Comparison of ENCODE assay signal across 13 cellular contexts in genomic region chr14:89284368-89285058, GRCh38.
DNase-seq lines count a peak whose midpoint lies in the region; ATAC-seq and TF ChIP-seq lines count a peak whose summit lies in the region.
"Had no signal": no experiment of that assay in that cellular context is flagged by ENCODE, and none has a peak within 500 bp of the region (broad histone marks: within the 10 kb centered on the region; RNA-seq: fewer than 3 reads in every experiment).

No MANE protein-coding gene starts in this region.

- H3K4me1 Mint-ChIP-seq in activated naive CD8-positive, alpha-beta T cell (ENCODE audit: low read depth), result peaks cover 65% of the 10 kb centered on the region
- peaks cover 46% of the 10 kb centered on the region for H3K4me1 Mint-ChIP-seq in activated naive CD8-positive, alpha-beta T cell treated with anti-CD3 and anti-CD28 coated beads for 36 hours
- H3K4me1 Mint-ChIP-seq in activated T-helper 1 cell treated with anti-CD3 and anti-CD28 coated beads, Interleukin-12 subunit alpha, Interleukin-12 subunit beta, Interleukin-2, Interleukin-4 antibody, amounts not matched to agents 30 ng/mL and 10 ng/mL and 1 ng/mL, durations not matched to agents 14 hours and 24 hours and 36 hours (ENCODE audit: low read depth), result peaks cover 65% of the 10 kb centered on the region
- peaks cover 14% of the 10 kb centered on the region for H3K4me1 Mint-ChIP-seq in type B pancreatic cell (ENCODE audit: unreplicated experiment)

- H3K27me3 ChIP-seq in fibroblast of lung (ENCODE audit: control insufficient read depth, insufficient read depth, low read length), result no peaks in the 10 kb centered on the region
- no peaks in the 10 kb centered on the region for H3K27me3 ChIP-seq in MG63

- no peaks in the 10 kb centered on the region for H3K9me3 ChIP-seq in fibroblast of lung (ENCODE audit: control insufficient read depth, insufficient read depth, low read depth, low read length)
- no peaks in the 10 kb centered on the region for H3K9me3 ChIP-seq in MG63

- no peak overlapping the region for H3K4me2 ChIP-seq in fibroblast of lung (ENCODE audit: extremely low read depth, insufficient read depth, low read length)

- no peak overlapping the region for H2AFZ ChIP-seq in fibroblast of lung (ENCODE audit: low read length)

- TF ChIP-seq CTCF in fibroblast of lung (conservative IDR thresholded peaks at IDR 0.05 in 1 of 2, IDR thresholded peaks at IDR 0.05 in 1 of 2; ENCODE audit: low read depth in 1 of 2, low read length in 2 of 2), result no peak
- TF ChIP-seq CTCF in type B pancreatic cell (conservative IDR thresholded peaks at IDR 0.05), result no peak

- H3K9ac ChIP-seq in fibroblast of lung (ENCODE audit: insufficient read depth, low read length), result no peak overlapping the region

- ATAC-seq in GM19467 (IDR thresholded peaks at IDR 0.05; ENCODE audit: unreplicated experiment) (no peak), HG03460 (IDR thresholded peaks at IDR 0.05; ENCODE audit: unreplicated experiment) (no peak)

- H3K79me2 ChIP-seq in fibroblast of lung (ENCODE audit: control insufficient read depth, insufficient read depth, low read length), result no peaks in the 10 kb centered on the region

- intact Hi-C loops in activated T-helper 1 cell treated with anti-CD3 and anti-CD28 coated beads, Interleukin-12 subunit alpha, Interleukin-12 subunit beta, Interleukin-2, Interleukin-4 antibody, amounts not matched to agents 30 ng/mL and 10 ng/mL and 1 ng/mL, durations not matched to agents 14 hours and 24 hours and 36 hours (cut with micrococcal nuclease), result no loop called here

- H3K9me3 Mint-ChIP-seq in activated naive CD8-positive, alpha-beta T cell (ENCODE audit: low read depth), result no peaks in the 10 kb centered on the region
- no peaks in the 10 kb centered on the region for H3K9me3 Mint-ChIP-seq in activated naive CD8-positive, alpha-beta T cell treated with anti-CD3 and anti-CD28 coated beads for 36 hours
- no peaks in the 10 kb centered on the region for H3K9me3 Mint-ChIP-seq in activated T-helper 1 cell treated with anti-CD3 and anti-CD28 coated beads, Interleukin-12 subunit alpha, Interleukin-12 subunit beta, Interleukin-2, Interleukin-4 antibody, amounts not matched to agents 30 ng/mL and 10 ng/mL and 1 ng/mL, durations not matched to agents 14 hours and 24 hours and 36 hours
- H3K9me3 Mint-ChIP-seq in type B pancreatic cell, result no peaks in the 10 kb centered on the region

- H3K27ac ChIP-seq in fibroblast of lung (ENCODE audit: insufficient read depth, low read length), result no peak overlapping the region

- no peaks in the 10 kb centered on the region for H3K4me1 ChIP-seq in fibroblast of lung (ENCODE audit: control insufficient read depth, extremely low read depth, insufficient read depth, low read length)

- H3K36me3 ChIP-seq in fibroblast of lung (ENCODE audit: control insufficient read depth, insufficient read depth, low read length) (no peaks in the 10 kb centered on the region), MG63 (no peaks in the 10 kb centered on the region)

- DNase-seq in activated naive CD8-positive, alpha-beta T cell treated with anti-CD3 and anti-CD28 coated beads for 36 hours, result no peak
- DNase-seq in activated T-helper 1 cell treated with anti-CD3 and anti-CD28 coated beads, Interleukin-12 subunit alpha, Interleukin-12 subunit beta, Interleukin-2, Interleukin-4 antibody, amounts not matched to agents 30 ng/mL and 10 ng/mL and 1 ng/mL, durations not matched to agents 14 hours and 24 hours and 36 hours (ENCODE audit: low spot score), result no peak
- DNase-seq in fibroblast of lung (ENCODE audit: low read depth in 2 of 2), result peak; percentile 37 to 88
- no peak for DNase-seq in type B pancreatic cell (ENCODE audit: extremely low spot score, unreplicated experiment)
- DNase-seq in MG63, result no peak
- DNase-seq: activated CD8-positive, alpha-beta memory T cell treated with anti-CD3 and anti-CD28 coated beads for 24 hours; activated naive CD8-positive, alpha-beta T cell treated with anti-CD3 and anti-CD28 coated beads, Interleukin-2, amount 10 ng/mL, durations not matched to agents 7 days and 5 days; GDM1; hippocampal formation; SW 1271 had no signal

- peaks cover 11% of the 10 kb centered on the region for H3K36me3 Mint-ChIP-seq in activated naive CD8-positive, alpha-beta T cell
- peaks cover 45% of the 10 kb centered on the region for H3K36me3 Mint-ChIP-seq in activated naive CD8-positive, alpha-beta T cell treated with anti-CD3 and anti-CD28 coated beads for 36 hours
- peaks cover 30% of the 10 kb centered on the region for H3K36me3 Mint-ChIP-seq in activated T-helper 1 cell treated with anti-CD3 and anti-CD28 coated beads, Interleukin-12 subunit alpha, Interleukin-12 subunit beta, Interleukin-2, Interleukin-4 antibody, amounts not matched to agents 30 ng/mL and 10 ng/mL and 1 ng/mL, durations not matched to agents 14 hours and 24 hours and 36 hours (ENCODE audit: low read depth)
- H3K36me3 Mint-ChIP-seq in type B pancreatic cell, result peaks cover 22% of the 10 kb centered on the region

- H3K27me3 Mint-ChIP-seq in activated naive CD8-positive, alpha-beta T cell, result no peaks in the 10 kb centered on the region
- no peaks in the 10 kb centered on the region for H3K27me3 Mint-ChIP-seq in activated naive CD8-positive, alpha-beta T cell treated with anti-CD3 and anti-CD28 coated beads for 36 hours
- no peaks in the 10 kb centered on the region for H3K27me3 Mint-ChIP-seq in activated T-helper 1 cell treated with anti-CD3 and anti-CD28 coated beads, Interleukin-12 subunit alpha, Interleukin-12 subunit beta, Interleukin-2, Interleukin-4 antibody, amounts not matched to agents 30 ng/mL and 10 ng/mL and 1 ng/mL, durations not matched to agents 14 hours and 24 hours and 36 hours (ENCODE audit: insufficient read depth)
- no peaks in the 10 kb centered on the region for H3K27me3 Mint-ChIP-seq in type B pancreatic cell
- H3K27me3 Mint-ChIP-seq: activated naive CD8-positive, alpha-beta T cell treated with anti-CD3 and anti-CD28 coated beads, Interleukin-2, amount 10 ng/mL, durations not matched to agents 7 days and 5 days had no signal

- H3K4me3 Mint-ChIP-seq in activated naive CD8-positive, alpha-beta T cell, result no peak overlapping the region
- H3K4me3 Mint-ChIP-seq in activated naive CD8-positive, alpha-beta T cell treated with anti-CD3 and anti-CD28 coated beads for 36 hours, result no peak overlapping the region
- H3K4me3 Mint-ChIP-seq in activated T-helper 1 cell treated with anti-CD3 and anti-CD28 coated beads, Interleukin-12 subunit alpha, Interleukin-12 subunit beta, Interleukin-2, Interleukin-4 antibody, amounts not matched to agents 30 ng/mL and 10 ng/mL and 1 ng/mL, durations not matched to agents 14 hours and 24 hours and 36 hours, result no peak overlapping the region
- no peak overlapping the region for H3K4me3 Mint-ChIP-seq in type B pancreatic cell
- H3K4me3 Mint-ChIP-seq: activated naive CD8-positive, alpha-beta T cell treated with anti-CD3 and anti-CD28 coated beads, Interleukin-2, amount 10 ng/mL, durations not matched to agents 7 days and 5 days had no signal

- H3K27ac Mint-ChIP-seq in activated naive CD8-positive, alpha-beta T cell, result peak overlapping the region; percentile 79
- no peak overlapping the region for H3K27ac Mint-ChIP-seq in activated naive CD8-positive, alpha-beta T cell treated with anti-CD3 and anti-CD28 coated beads for 36 hours
- H3K27ac Mint-ChIP-seq in activated T-helper 1 cell treated with anti-CD3 and anti-CD28 coated beads, Interleukin-12 subunit alpha, Interleukin-12 subunit beta, Interleukin-2, Interleukin-4 antibody, amounts not matched to agents 30 ng/mL and 10 ng/mL and 1 ng/mL, durations not matched to agents 14 hours and 24 hours and 36 hours, result peak overlapping the region; percentile 47
- peak overlapping the region; percentile 0 for H3K27ac Mint-ChIP-seq in type B pancreatic cell
- H3K27ac Mint-ChIP-seq: activated naive CD8-positive, alpha-beta T cell treated with anti-CD3 and anti-CD28 coated beads, Interleukin-2, amount 10 ng/mL, durations not matched to agents 7 days and 5 days had no signal

- no peak overlapping the region for H3K4me3 ChIP-seq in fibroblast of lung (replicated peaks in 1 of 4; ENCODE audit: control extremely low read depth in 1 of 4, insufficient read depth in 1 of 4, low read depth in 3 of 4, low read length in 4 of 4)
- no peak overlapping the region for H3K4me3 ChIP-seq in MG63

- no peaks in the 10 kb centered on the region for H4K20me1 ChIP-seq in fibroblast of lung (ENCODE audit: control insufficient read depth, extremely low read depth, insufficient read depth, low read length)

Comparison
In these comparisons a context has a peak if more than half of its experiments do, and no peak if none do; other contexts are left out.
1. DNase-seq: peak in fibroblast of lung (2 of 2); none in activated naive CD8-positive, alpha-beta T cell treated with anti-CD3 and anti-CD28 coated beads for 36 hours (single experiment), activated T-helper 1 cell treated with anti-CD3 and anti-CD28 coated beads, Interleukin-12 subunit alpha, Interleukin-12 subunit beta, Interleukin-2, Interleukin-4 antibody, amounts not matched to agents 30 ng/mL and 10 ng/mL and 1 ng/mL, durations not matched to agents 14 hours and 24 hours and 36 hours (single experiment), type B pancreatic cell (single experiment) and MG63 (single experiment).